Comparison of ENCODE assay signal across 16 cellular contexts in genomic region chr2:102119255-102119654, GRCh38. TPM values are rescaled to one million over a fixed set of nuclear protein-coding genes. Genes with fewer than 3 reads are reported as not detected.
"Had no signal": no experiment of that assay in that cellular context is flagged by ENCODE, and none has a peak within 500 bp of the region (broad histone marks: within the 10 kb centered on the region; RNA-seq: fewer than 3 reads in every experiment).

No MANE protein-coding gene starts in this region.

- H3K9me3 ChIP-seq: esophagus squamous epithelium, neutrophil, upper lobe of right lung had no signal

- H3K4me3 ChIP-seq: coronary artery, esophagus squamous epithelium, upper lobe of right lung had no signal

- H3K27me3 ChIP-seq: esophagus squamous epithelium, neutrophil, upper lobe of right lung had no signal

- DNase-seq: activated CD4-positive, alpha-beta T cell treated with anti-CD3 and anti-CD28 coated beads, Interleukin-2, amount 10 ng/mL, durations not matched to agents 24 days and 14 days; activated CD8-positive, alpha-beta memory T cell treated with anti-CD3 and anti-CD28 coated beads, Interleukin-2, amount 50 U/mL, for 4 hours; activated CD8-positive, alpha-beta T cell treated with anti-CD3 and anti-CD28 coated beads, Interleukin-2, amount 10 ng/mL, durations not matched to agents 7 days and 5 days; activated gamma-delta T cell; activated T-cell treated with anti-CD3 and anti-CD28 coated beads, Interleukin-2, amount 50 U/mL, for 48 hours; effector CD4-positive, alpha-beta T cell; esophagus squamous epithelium; head of caudate nucleus; naive thymus-derived CD4-positive, alpha-beta T cell; right cardiac atrium; stimulated activated naive CD8-positive, alpha-beta T cell treated with anti-CD3 and anti-CD28 coated beads, Interleukin-15, Interleukin-2, amounts not matched to agents 100 U/mL and 50 U/mL, for 24 hours; T-helper 2 cell; upper lobe of right lung had no signal

- H3K27ac ChIP-seq: coronary artery, neutrophil, upper lobe of right lung had no signal

- ATAC-seq: activated CD8-positive, alpha-beta T cell treated with anti-CD3 and anti-CD28 coated beads, Interleukin-2, amount 10 ng/mL, durations not matched to agents 7 days and 5 days; naive thymus-derived CD4-positive, alpha-beta T cell; right cardiac atrium; stimulated activated naive CD8-positive, alpha-beta T cell treated with anti-CD3 and anti-CD28 coated beads, Interleukin-15, Interleukin-2, amounts not matched to agents 100 U/mL and 50 U/mL, for 24 hours; upper lobe of right lung; WTC11 had no signal

- H3K36me3 ChIP-seq: esophagus squamous epithelium, neutrophil, upper lobe of right lung had no signal

RNA-seq across cellular contexts. Expression of gene IL1R1, which starts 23.3 kb away (rescaled TPM):
- total RNA-seq: activated CD8-positive, alpha-beta T cell treated with anti-CD3 and anti-CD28 coated beads, Interleukin-2, amount 10 ng/mL, durations not matched to agents 7 days and 5 days had no signal
- polyA plus RNA-seq: naive thymus-derived CD4-positive, alpha-beta T cell had no signal
